In genomic region chr2:231683292-231683898, GRCh38 we compare ENCODE assay signal across 13 cellular contexts. TPM values are rescaled to one million over a fixed set of nuclear protein-coding genes. Genes with fewer than 3 reads are reported as not detected.
DNase-seq lines count a peak whose midpoint lies in the region; TF ChIP-seq lines count a peak whose summit lies in the region.
"Had no signal": no experiment of that assay in that cellular context is flagged by ENCODE, and none has a peak within 500 bp of the region (broad histone marks: within the 10 kb centered on the region; RNA-seq: fewer than 3 reads in every experiment).

No MANE protein-coding gene starts in this region.

- H3K36me3 Mint-ChIP-seq in brain (no peaks in the 10 kb centered on the region), chondrocyte (ENCODE audit: low read depth) (no peaks in the 10 kb centered on the region)
- H3K36me3 Mint-ChIP-seq: CD4-positive, alpha-beta memory T cell had no signal

- DNase-seq in NCI-H1436 (lab: John Stamatoyannopoulos, UW) (peak; percentile 81), putamen (ENCODE audit: low spot score) (peak; percentile 91), GM23248 (no peak), chondrocyte (ENCODE audit: low spot score) (no peak), dermis blood vessel endothelial cell (no peak)
- DNase-seq: activated CD4-positive, alpha-beta T cell treated with anti-CD3 and anti-CD28 coated beads, Interleukin-2, amount 50 U/mL, for 4 hours; brain microvascular endothelial cell; CD4-positive, alpha-beta memory T cell; naive thymus-derived CD4-positive, alpha-beta T cell; T-helper 9 cell; testis had no signal

- WGBS in GM23248 (ENCODE audit: low coverage in 1 of 2, low lambda C conversion rate in 2 of 2, missing lambda C conversion rate in 2 of 2), 2 experiments: 96 to 98% methylated on average over 4 to 6 of the region's 6 CpGs

- H3K9ac ChIP-seq in GM23248: no peak overlapping the region

- H3K27ac Mint-ChIP-seq in brain: peak overlapping the region in 4 of 5 experiments; percentile 93 to 98 (median 98)
- no peak overlapping the region for H3K27ac Mint-ChIP-seq in chondrocyte (ENCODE audit: unreplicated experiment)
- H3K27ac Mint-ChIP-seq: naive thymus-derived CD4-positive, alpha-beta T cell had no signal

- in situ Hi-C loops in GM23248 (cut with MboI): no loop called here

- peaks cover 0 to 2% (median 0%) of the 10 kb centered on the region in 5 experiments for H3K9me3 Mint-ChIP-seq in brain
- no peaks in the 10 kb centered on the region for H3K9me3 Mint-ChIP-seq in chondrocyte (ENCODE audit: low read depth)
- H3K9me3 Mint-ChIP-seq: CD4-positive, alpha-beta memory T cell had no signal

- H3K4me3 ChIP-seq in DOHH2 (ENCODE audit: low read length): peak overlapping the region; percentile 92
- H3K4me3 ChIP-seq in GM23248: no peak overlapping the region
- H3K4me3 ChIP-seq: testis had no signal

- H3K9me3 ChIP-seq in DOHH2 (ENCODE audit: control insufficient read depth, insufficient read depth, low read length) (no peaks in the 10 kb centered on the region), GM23248 (ENCODE audit: low read depth) (no peaks in the 10 kb centered on the region)
- H3K9me3 ChIP-seq: testis had no signal

- H4K20me1 ChIP-seq in DOHH2 (ENCODE audit: control insufficient read depth, insufficient read depth, low read depth, low read length) (no peaks in the 10 kb centered on the region), GM23248 (ENCODE audit: insufficient read depth) (no peaks in the 10 kb centered on the region)

- no peak overlapping the region for H2AFZ ChIP-seq in GM23248

- H3K4me2 ChIP-seq in DOHH2 (ENCODE audit: low read length) (peak overlapping the region; percentile 92), GM23248 (ENCODE audit: unreplicated experiment) (no peak overlapping the region)

- peaks cover 21% of the 10 kb centered on the region for H3K36me3 ChIP-seq in DOHH2 (ENCODE audit: control insufficient read depth, low read length)
- no peaks in the 10 kb centered on the region for H3K36me3 ChIP-seq in GM23248 (ENCODE audit: low read depth)
- H3K36me3 ChIP-seq: brain microvascular endothelial cell had no signal

- H3K4me3 Mint-ChIP-seq in brain (peak overlapping the region in 3 of 5 experiments; percentile 43 to 75 (median 51)), chondrocyte (ENCODE audit: unreplicated experiment) (no peak overlapping the region)

- H3K4me1 Mint-ChIP-seq in brain: peaks cover 62% of the 10 kb centered on the region
- peaks cover 5% of the 10 kb centered on the region for H3K4me1 Mint-ChIP-seq in chondrocyte (ENCODE audit: low read depth)

- H3K4me1 ChIP-seq in DOHH2 (ENCODE audit: control insufficient read depth, low read length) (peaks cover 95% of the 10 kb centered on the region), GM23248 (ENCODE audit: insufficient read depth) (0 out of 2 replicates have a peak, but pooled peaks cover 2% of the 10 kb centered on the region)

- H3K79me2 ChIP-seq in DOHH2 (ENCODE audit: control insufficient read depth, low read length) (peaks cover 85% of the 10 kb centered on the region), GM23248 (ENCODE audit: insufficient read depth) (no peaks in the 10 kb centered on the region)

- H3K27me3 ChIP-seq in DOHH2 (ENCODE audit: control insufficient read depth, low read length): no peaks in the 10 kb centered on the region
- no peaks in the 10 kb centered on the region for H3K27me3 ChIP-seq in GM23248 (replicated peaks; ENCODE audit: insufficient read depth)
- H3K27me3 ChIP-seq: brain microvascular endothelial cell, testis had no signal

- peak overlapping the region; percentile 95 for H3K27ac ChIP-seq in DOHH2 (ENCODE audit: low read depth, low read length)
- H3K27ac ChIP-seq in GM23248: no peak overlapping the region
- H3K27ac ChIP-seq: brain microvascular endothelial cell, testis had no signal

- TF ChIP-seq CTCF in DOHH2 (IDR thresholded peaks at IDR 0.05; ENCODE audit: low read depth, low read length, poor library complexity, severe bottlenecking) (no peak), brain (conservative IDR thresholded peaks at IDR 0.05) (no peak), chondrocyte (IDR thresholded peaks at IDR 0.05) (no peak)

- H3K27me3 Mint-ChIP-seq in brain (peaks cover 7% of the 10 kb centered on the region), chondrocyte (ENCODE audit: low read depth) (no peaks in the 10 kb centered on the region)

- H3K9me2 ChIP-seq in DOHH2 (replicated peaks; ENCODE audit: control insufficient read depth, low read length) (no peaks in the 10 kb centered on the region), GM23248 (ENCODE audit: insufficient read depth) (no peaks in the 10 kb centered on the region)

- peaks cover 36% of the 10 kb centered on the region for H3F3A ChIP-seq in DOHH2 (ENCODE audit: control insufficient read depth, insufficient read depth)
- H3F3A ChIP-seq in GM23248 (ENCODE audit: insufficient read depth): peaks cover 9% of the 10 kb centered on the region; the same call in 1 of the 2 replicates

RNA-seq across cellular contexts. Expression of gene PTMA, which starts 24.9 kb away (rescaled TPM):
- polyA plus RNA-seq in brain (ENCODE audit: insufficient read depth, low read depth, low replicate concordance) (2,636 TPM), GM23248 (2016; fragmentation: Nextera tagmentation; extraction: Ambion mirVana) (570 and 594 TPM in 2 replicates)
- 301 and 318 TPM in 2 replicates for total RNA-seq in GM23248 (2014; rRNA removed; shearing (Covaris generic))
- total RNA-seq in chondrocyte (391 to 435 TPM (median 409 TPM) in 3 replicates), dermis blood vessel endothelial cell (1,131 and 1,294 TPM in 2 replicates)

Comparison
In these comparisons a context has a peak if more than half of its experiments do, and no peak if none do; other contexts are left out.
1. DNase-seq: peak in NCI-H1436 (single experiment) and putamen (single experiment); none in GM23248 (single experiment), chondrocyte (single experiment) and dermis blood vessel endothelial cell (single experiment).